11 cellular contexts compared by ENCODE assay signal in genomic region chr5:132246806-132247205, GRCh38.
"Had no signal": no experiment of that assay in that cellular context is flagged by ENCODE, and none has a peak within 500 bp of the region (broad histone marks: within the 10 kb centered on the region; RNA-seq: fewer than 3 reads in every experiment).

No MANE protein-coding gene starts in this region.

- H3K4me2 ChIP-seq: GM23338 had no signal

- FAIRE-seq: H1, H54 had no signal

- H3K4me3 ChIP-seq: GM23248, GM23338, HAP-1 had no signal

- DNase-seq: GM23248, GOT3, H7, H9, HCEC 1CT, HFFc6 had no signal

- H3K9ac ChIP-seq: GM23248 had no signal

- H2AFZ ChIP-seq: GM23248, GM23338 had no signal

- H3K27ac ChIP-seq: GM23248 had no signal

- H3K4me1 ChIP-seq: HAP-1 had no signal

- ATAC-seq: GM23338, HCT116 had no signal

- H3K36me3 ChIP-seq: HAP-1 had no signal
